ENCODE assay signal across 1 cellular context in genomic region chr2:237864030-237864931, GRCh38.
TF ChIP-seq lines count a peak whose summit lies in the region.

No MANE protein-coding gene starts in this region.

TF ChIP-seq in HepG2, 621 proteins besides CTCF, POLR2A, EP300 and RAD21:
- TF ChIP-seq BCLAF1 (IDR thresholded peaks at IDR 0.05): no peak
- TF ChIP-seq ZNF557 (CRISPR knock-in tag; IDR thresholded peaks at IDR 0.05): no peak
- no peak for TF ChIP-seq CHD2 (IDR thresholded peaks at IDR 0.05; ENCODE audit: low read depth, low read length)
- peak; percentile 51 for TF ChIP-seq XRCC5 (optimal IDR thresholded peaks at IDR 0.05; ENCODE audit: low read length)
- TF ChIP-seq ZFP91 (CRISPR knock-in tag; IDR thresholded peaks at IDR 0.05; ENCODE audit: borderline replicate concordance): 0 out of 2 replicates have a peak, but pooled peaks have one; percentile 23
- no peak for TF ChIP-seq KLF12 (CRISPR knock-in tag; IDR thresholded peaks at IDR 0.05; ENCODE audit: borderline replicate concordance)
- peak; percentile 96 for TF ChIP-seq ZKSCAN8 (CRISPR knock-in tag; IDR thresholded peaks at IDR 0.05; ENCODE audit: borderline replicate concordance)
